Comparison of ENCODE assay signal across 14 cellular contexts in the genomic region with DNA sequence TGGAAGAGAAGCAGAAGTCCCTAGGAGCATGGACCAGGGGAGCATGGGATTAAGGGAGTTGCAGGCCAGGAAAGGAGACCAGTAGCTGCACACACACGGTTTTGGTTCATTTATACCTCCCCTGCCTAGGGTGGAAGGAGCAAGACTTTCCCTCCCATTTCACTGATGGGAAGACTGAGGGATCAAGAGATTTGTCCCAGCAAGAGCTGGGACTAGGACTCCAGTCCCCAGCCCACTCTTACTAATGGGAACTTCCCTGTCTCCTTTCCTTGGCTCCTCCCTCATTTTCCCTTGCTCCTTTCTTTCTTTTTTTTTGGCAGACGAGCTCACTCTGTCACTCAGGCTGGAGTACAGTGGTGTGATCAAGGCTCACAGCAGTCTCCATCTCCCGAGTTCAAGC. TPM values are rescaled to one million over a fixed set of nuclear protein-coding genes. Genes with fewer than 3 reads are reported as not detected.
DNase-seq lines count a peak whose midpoint lies in the region; ATAC-seq, FAIRE-seq and TF ChIP-seq lines count a peak whose summit lies in the region.
"Had no signal": no experiment of that assay in that cellular context is flagged by ENCODE, and none has a peak within 500 bp of the region (broad histone marks: within the 10 kb centered on the region; RNA-seq: fewer than 3 reads in every experiment).

No MANE protein-coding gene starts in this region.

- 71% methylated on average over 3 of the region's 3 CpGs for WGBS in esophagus muscularis mucosa
- 51 to 63% (median 55%) methylated on average over 3 of the region's 3 CpGs for WGBS in small intestine, 3 donors
- WGBS in smooth muscle cell (ENCODE audit: low lambda C conversion rate): 82% methylated on average over 3 of the region's 3 CpGs

- no peaks in the 10 kb centered on the region for H3K9me2 ChIP-seq in PC-3 (replicated peaks; ENCODE audit: low read length)

- H3K9me3 Mint-ChIP-seq in T-helper 2 cell treated with Interferon-gamma antibody and Interleukin-4, amounts not matched to agents 5 μg/mL and 100 μg/mL, for 36 hours: no peaks in the 10 kb centered on the region

- H3K4me3 ChIP-seq in PC-3 (ENCODE audit: low read length) (peak overlapping the region; percentile 30; the same call in 1 of the 2 replicates), esophagus muscularis mucosa (no peak overlapping the region), small intestine (ENCODE audit: low read depth in 1 of 2, low read length in 2 of 2) (no peak overlapping the region), smooth muscle cell (no peak overlapping the region)
- H3K4me3 ChIP-seq: SK-N-MC had no signal

- peak overlapping the region; percentile 93 for H3K27ac ChIP-seq in PC-3 (ENCODE audit: low read length)
- H3K27ac ChIP-seq in esophagus muscularis mucosa (replicated peaks in 1 of 4): peak overlapping the region; percentile 3 to 90 (median 49)
- H3K27ac ChIP-seq in small intestine (ENCODE audit: low read depth in 1 of 2, low read length in 1 of 2): peak overlapping the region; percentile 92 to 93
- H3K27ac ChIP-seq in smooth muscle cell (ENCODE audit: low read depth): no peak overlapping the region
- H3K27ac ChIP-seq: SK-N-MC had no signal

- no peak for ATAC-seq in PC-3
- ATAC-seq in GM21526 (IDR thresholded peaks at IDR 0.05; ENCODE audit: low FRiP score, unreplicated experiment): no peak

- CTCF ChIA-PET in PC-3 (lab: Charles Lee): interaction anchor here (0.6 to 1.8 kb wide), 4 partner anchors 23 to 250 kb away, joined by 3 to 9 read pairs (median 4); no protein-coding TSS in a partner anchor

- peak overlapping the region; percentile 77 for H3K4me2 ChIP-seq in PC-3 (ENCODE audit: low read length)
- H3K4me2 ChIP-seq in smooth muscle cell: no peak overlapping the region

- H2AFZ ChIP-seq in PC-3 (ENCODE audit: low read length) (peak overlapping the region; percentile 67), smooth muscle cell (ENCODE audit: low read depth) (no peak overlapping the region)

- no peak for DNase-seq in T-helper 2 cell treated with Interferon-gamma antibody and Interleukin-4, amounts not matched to agents 5 μg/mL and 100 μg/mL, for 36 hours (ENCODE audit: low spot score)
- DNase-seq in T-helper 2 cell: no peak
- DNase-seq in PC-3: peak; percentile 19
- no peak for DNase-seq in esophagus muscularis mucosa (ENCODE audit: extremely low spot score)
- no peak for DNase-seq in small intestine
- DNase-seq in smooth muscle cell (lab: John Stamatoyannopoulos, UW; ENCODE audit: unreplicated experiment): no peak
- DNase-seq in DMS79 (lab: John Stamatoyannopoulos, UW): no peak
- DNase-seq: activated CD4-positive, alpha-beta T cell treated with anti-CD3 and anti-CD28 coated beads, Interleukin-2, amount 50 U/mL, for 1 hour; DMS79 treated with DMSO at 0.1 percent for 48 hours; NCI-H748 treated with DMSO at 0.1 percent for 48 hours had no signal

- TF ChIP-seq POLR2A in esophagus muscularis mucosa (IDR thresholded peaks at IDR 0.05; ENCODE audit: low read depth): no peak

- H3K79me2 ChIP-seq in PC-3 (ENCODE audit: low read length) (peaks cover 5% of the 10 kb centered on the region; the same call in 1 of the 2 replicates), smooth muscle cell (ENCODE audit: low read depth) (no peaks in the 10 kb centered on the region)

- peaks cover 3% of the 10 kb centered on the region for H3K27me3 Mint-ChIP-seq in T-helper 2 cell treated with Interferon-gamma antibody and Interleukin-4, amounts not matched to agents 5 μg/mL and 100 μg/mL, for 36 hours (ENCODE audit: low read depth)

- POLR2A ChIA-PET in PC-3 (lab: Charles Lee; ENCODE audit: unreplicated experiment): interaction anchor here (1.3 kb wide), 1 partner anchor 26 kb away, joined by 10 read pairs; no protein-coding TSS in a partner anchor

- no peaks in the 10 kb centered on the region for H3K9me3 ChIP-seq in PC-3 (ENCODE audit: low read length)
- no peaks in the 10 kb centered on the region for H3K9me3 ChIP-seq in esophagus muscularis mucosa
- H3K9me3 ChIP-seq in small intestine (ENCODE audit: control insufficient read depth, low read depth): no peaks in the 10 kb centered on the region
- no peaks in the 10 kb centered on the region for H3K9me3 ChIP-seq in smooth muscle cell (replicated peaks; ENCODE audit: low read depth)

- no peak for TF ChIP-seq CTCF in PC-3 (conservative IDR thresholded peaks at IDR 0.05; ENCODE audit: low read depth, low read length)
- no peak for TF ChIP-seq CTCF in esophagus muscularis mucosa (IDR thresholded peaks at IDR 0.05)
- TF ChIP-seq CTCF in smooth muscle cell (IDR thresholded peaks at IDR 0.05; ENCODE audit: borderline replicate concordance, insufficient read depth, poor library complexity, severe bottlenecking): no peak

- H4K20me1 ChIP-seq in PC-3 (ENCODE audit: low read length) (no peaks in the 10 kb centered on the region), smooth muscle cell (ENCODE audit: low read depth) (no peaks in the 10 kb centered on the region)

- H3K27ac Mint-ChIP-seq in T-helper 2 cell treated with Interferon-gamma antibody and Interleukin-4, amounts not matched to agents 5 μg/mL and 100 μg/mL, for 36 hours: peak overlapping the region; percentile 60

- peaks cover 18% of the 10 kb centered on the region for H3K4me1 Mint-ChIP-seq in T-helper 2 cell treated with Interferon-gamma antibody and Interleukin-4, amounts not matched to agents 5 μg/mL and 100 μg/mL, for 36 hours (ENCODE audit: low read depth)

- intact Hi-C loops in PC-3 (cut with micrococcal nuclease) (loop anchor here (1.0 kb wide), 1 partner anchor 26 kb away; no protein-coding TSS in a partner anchor), esophagus muscularis mucosa (cut with DNase I) (no loop called here)

- H3F3A ChIP-seq in PC-3 (ENCODE audit: low read length, unreplicated experiment): peaks cover 6% of the 10 kb centered on the region
- H3F3A ChIP-seq in smooth muscle cell (ENCODE audit: low read depth): no peaks in the 10 kb centered on the region

- H3K4me1 ChIP-seq in PC-3 (ENCODE audit: insufficient read depth, low read length) (peaks cover 40% of the 10 kb centered on the region), esophagus muscularis mucosa (peaks cover 18 to 38% (median 36%) of the 10 kb centered on the region in 4 donors), small intestine (ENCODE audit: control insufficient read depth in 2 of 2, insufficient read depth in 1 of 2, low read depth in 1 of 2, low read length in 1 of 2) (peaks cover 0 to 4% of the 10 kb centered on the region in 2 donors), smooth muscle cell (ENCODE audit: low read depth) (peaks cover 3% of the 10 kb centered on the region)

- H3K4me3 Mint-ChIP-seq in T-helper 2 cell treated with Interferon-gamma antibody and Interleukin-4, amounts not matched to agents 5 μg/mL and 100 μg/mL, for 36 hours: peak overlapping the region; percentile 55

- H3K9ac ChIP-seq in PC-3 (ENCODE audit: low read length): peak overlapping the region; percentile 61
- H3K9ac ChIP-seq in smooth muscle cell (ENCODE audit: low read depth): no peak overlapping the region

- no peak for TF ChIP-seq EP300 in esophagus muscularis mucosa (IDR thresholded peaks at IDR 0.05)

- H3K36me3 ChIP-seq in PC-3 (ENCODE audit: low read depth, low read length) (no peaks in the 10 kb centered on the region), esophagus muscularis mucosa (no peaks in the 10 kb centered on the region), small intestine (ENCODE audit: control insufficient read depth in 2 of 2, insufficient read depth in 2 of 2, low read length in 2 of 2) (no peaks in the 10 kb centered on the region), smooth muscle cell (ENCODE audit: low read depth) (no peaks in the 10 kb centered on the region)

- FAIRE-seq in small intestine (lab: Jason Lieb, UNC): no peak
- FAIRE-seq: A204.1 had no signal

- BruUV-seq in PC-3 (replicated peaks; lab: Mats Ljungman, UMichigan): TSS peak; percentile 30

- no peaks in the 10 kb centered on the region for H3K27me3 ChIP-seq in PC-3 (ENCODE audit: low read length)
- no peaks in the 10 kb centered on the region for H3K27me3 ChIP-seq in esophagus muscularis mucosa
- no peaks in the 10 kb centered on the region for H3K27me3 ChIP-seq in small intestine (ENCODE audit: control insufficient read depth in 2 of 2, insufficient read depth in 2 of 2, low read length in 2 of 2)
- no peaks in the 10 kb centered on the region for H3K27me3 ChIP-seq in smooth muscle cell (ENCODE audit: low read depth)

- no peaks in the 10 kb centered on the region for H3K36me3 Mint-ChIP-seq in T-helper 2 cell treated with Interferon-gamma antibody and Interleukin-4, amounts not matched to agents 5 μg/mL and 100 μg/mL, for 36 hours (ENCODE audit: low read depth)

RNA-seq across cellular contexts. Expression of a gene that starts 13.0 kb away (rescaled TPM):
- total RNA-seq in PC-3 (2014; rRNA removed): 2.3 and 2.9 TPM in 2 replicates
- 1 to 10 TPM in 3 of 4 donors, under 1 TPM in 1; 0.83 to 3.3 (median 1.8) TPM for total RNA-seq in esophagus muscularis mucosa
- polyA plus RNA-seq in small intestine: 10 to 100 TPM; 12.3 to 18.9 (median 14.4) TPM
- total RNA-seq in smooth muscle cell: 1.3 and 1.5 TPM in 2 replicates
- 0.57 and 1.0 TPM in 2 replicates for polyA plus RNA-seq in smooth muscle cell
- total RNA-seq: skeletal muscle tissue had no signal

RNA-seq across cellular contexts. Expression of a gene that starts 20.5 kb away (rescaled TPM):
- total RNA-seq in PC-3 (2014; rRNA removed) (95.1 and 97.4 TPM in 2 replicates), esophagus muscularis mucosa (100 to 1,000 TPM; 146 to 464 (median 247) TPM), smooth muscle cell (110 and 139 TPM in 2 replicates)
- polyA plus RNA-seq in small intestine (100 to 1,000 TPM in 1 of 3 donors, 10 to 100 TPM in 2; 77.2 to 102 (median 92.9) TPM), smooth muscle cell (144 and 148 TPM in 2 replicates)

RNA-seq across cellular contexts. Expression of a gene that starts 21.6 kb away (rescaled TPM):
- total RNA-seq in PC-3 (2014; rRNA removed): 160 and 163 TPM in 2 replicates
- 100 to 1,000 TPM; 117 to 144 (median 137) TPM for total RNA-seq in esophagus muscularis mucosa
- polyA plus RNA-seq in small intestine: 10 to 100 TPM; 56.5 to 80.9 (median 65.5) TPM
- total RNA-seq in smooth muscle cell: 35.1 and 38.3 TPM in 2 replicates
- polyA plus RNA-seq in smooth muscle cell: 72.9 and 97.8 TPM in 2 replicates

RNA-seq across cellular contexts. Expression of a gene that starts 51.9 kb away (rescaled TPM):
- total RNA-seq in PC-3 (2014; rRNA removed): 18.0 and 18.4 TPM in 2 replicates
- total RNA-seq in esophagus muscularis mucosa: under 1 TPM in 2 of 4 donors, not detected in 2; 0.52 to 0.75 TPM
- polyA plus RNA-seq in small intestine: 100 to 1,000 TPM in 2 of 3 donors, 10 to 100 TPM in 1; 48.0 to 167 (median 105) TPM
- total RNA-seq in smooth muscle cell: 6.5 and 7.8 TPM in 2 replicates
- 5.2 and 21.9 TPM in 2 replicates for polyA plus RNA-seq in smooth muscle cell
